24 cellular contexts compared by ENCODE assay signal in genomic region chr22:27947461-27947860, GRCh38. TPM values are rescaled to one million over a fixed set of nuclear protein-coding genes. Genes with fewer than 3 reads are reported as not detected.
DNase-seq lines count a peak whose midpoint lies in the region; ATAC-seq and TF ChIP-seq lines count a peak whose summit lies in the region.
"Had no signal": no experiment of that assay in that cellular context is flagged by ENCODE, and none has a peak within 500 bp of the region (broad histone marks: within the 10 kb centered on the region; RNA-seq: fewer than 3 reads in every experiment).

No MANE protein-coding gene starts in this region.

- H3K4me1 Mint-ChIP-seq in T-helper 17 cell: peaks cover 6% of the 10 kb centered on the region
- H3K4me1 Mint-ChIP-seq in stimulated activated memory B cell treated with anti-CD40 and anti-IgM and Interleukin-4, amounts not matched to agents 10 μg/mL and 1 μg/mL and 100 μg/mL, for 72 hours: no peaks in the 10 kb centered on the region

- no peaks in the 10 kb centered on the region for H3K9me3 ChIP-seq in T-helper 17 cell (ENCODE audit: control insufficient read depth, low read length, poor library complexity, severe bottlenecking)
- H3K9me3 ChIP-seq: A549; BE2C; BLaER1 treated with 17β-estradiol and CSF1 and Interleukin-3, amounts not matched to agents 10 nM and 100 nM had no signal

- H3K4me3 Mint-ChIP-seq in T-helper 17 cell: no peak overlapping the region
- H3K4me3 Mint-ChIP-seq in stimulated activated memory B cell treated with anti-CD40 and anti-IgM and Interleukin-4, amounts not matched to agents 10 μg/mL and 1 μg/mL and 100 μg/mL, for 72 hours: no peak overlapping the region
- H3K4me3 Mint-ChIP-seq: CD14-positive monocyte; CD4-positive, alpha-beta T cell; CD8-positive, alpha-beta memory T cell had no signal

- no peaks in the 10 kb centered on the region for H3K27me3 Mint-ChIP-seq in T-helper 17 cell
- H3K27me3 Mint-ChIP-seq in stimulated activated memory B cell treated with anti-CD40 and anti-IgM and Interleukin-4, amounts not matched to agents 10 μg/mL and 1 μg/mL and 100 μg/mL, for 72 hours: no peaks in the 10 kb centered on the region
- H3K27me3 Mint-ChIP-seq: CD4-positive, alpha-beta T cell; CD8-positive, alpha-beta memory T cell had no signal

- TF ChIP-seq CTCF in fibroblast of the aortic adventitia (IDR thresholded peaks at IDR 0.05; ENCODE audit: insufficient read depth, low read length): no peak

- peaks cover 9% of the 10 kb centered on the region for H3K36me3 Mint-ChIP-seq in T-helper 17 cell (ENCODE audit: low read depth)
- peaks cover 20% of the 10 kb centered on the region for H3K36me3 Mint-ChIP-seq in stimulated activated memory B cell treated with anti-CD40 and anti-IgM and Interleukin-4, amounts not matched to agents 10 μg/mL and 1 μg/mL and 100 μg/mL, for 72 hours
- H3K36me3 Mint-ChIP-seq: CD14-positive monocyte had no signal

- DNase-seq in NCI-H226 (peak; percentile 6), T-helper 17 cell (no peak), fibroblast of the aortic adventitia (ENCODE audit: low read depth) (peak; percentile 36)
- DNase-seq: 8988T; ACHN; AML-193; BE2C; CD4-positive, alpha-beta T cell; CD8-positive, alpha-beta memory T cell; DMS 273 treated with DMSO at 0.1 percent for 48 hours; DMS79; EL; GDM1; GOT3; H7; HCEC 1CT had no signal

- ATAC-seq in T-helper 17 cell: no peak
- ATAC-seq in stimulated activated memory B cell treated with anti-CD40 and anti-IgM and Interleukin-4, amounts not matched to agents 10 μg/mL and 1 μg/mL and 100 μg/mL, for 72 hours: no peak
- no peak for ATAC-seq in HG03442 (IDR thresholded peaks at IDR 0.05; ENCODE audit: unreplicated experiment)
- ATAC-seq in HG03521 (IDR thresholded peaks at IDR 0.05; ENCODE audit: unreplicated experiment): no peak
- ATAC-seq in GM19395 (IDR thresholded peaks at IDR 0.05; ENCODE audit: unreplicated experiment): no peak
- ATAC-seq: A549, GM12878 had no signal

- no peak overlapping the region for H3K4me3 ChIP-seq in fibroblast of the aortic adventitia (ENCODE audit: low read depth, low read length)
- H3K4me3 ChIP-seq: A549; BLaER1 treated with 17β-estradiol and CSF1 and Interleukin-3, amounts not matched to agents 10 nM and 100 nM; GM12878 had no signal

- peak overlapping the region; percentile 43 for H3K27ac Mint-ChIP-seq in T-helper 17 cell
- H3K27ac Mint-ChIP-seq in stimulated activated memory B cell treated with anti-CD40 and anti-IgM and Interleukin-4, amounts not matched to agents 10 μg/mL and 1 μg/mL and 100 μg/mL, for 72 hours: peak overlapping the region; percentile 31
- H3K27ac Mint-ChIP-seq: CD4-positive, alpha-beta T cell; CD8-positive, alpha-beta memory T cell had no signal

- H3K9me3 Mint-ChIP-seq in stimulated activated memory B cell treated with anti-CD40 and anti-IgM and Interleukin-4, amounts not matched to agents 10 μg/mL and 1 μg/mL and 100 μg/mL, for 72 hours: no peaks in the 10 kb centered on the region
- H3K9me3 Mint-ChIP-seq: CD14-positive monocyte; CD4-positive, alpha-beta T cell; CD8-positive, alpha-beta memory T cell had no signal

RNA-seq across cellular contexts. Expression of gene PITPNB, which starts 28.4 kb away (rescaled TPM):
- 10 to 100 TPM; 54.5 to 72.2 TPM for total RNA-seq in T-helper 17 cell
- total RNA-seq in fibroblast of the aortic adventitia (ENCODE audit: low replicate concordance): 22.1 and 26.8 TPM in 2 replicates

Comparison
In these comparisons a context has a peak if more than half of its experiments do, and no peak if none do; other contexts are left out.
1. DNase-seq: peak in NCI-H226 (single experiment) and fibroblast of the aortic adventitia (single experiment); none in T-helper 17 cell (0 of 3).